30 cellular contexts compared by ENCODE assay signal in the genomic region with DNA sequence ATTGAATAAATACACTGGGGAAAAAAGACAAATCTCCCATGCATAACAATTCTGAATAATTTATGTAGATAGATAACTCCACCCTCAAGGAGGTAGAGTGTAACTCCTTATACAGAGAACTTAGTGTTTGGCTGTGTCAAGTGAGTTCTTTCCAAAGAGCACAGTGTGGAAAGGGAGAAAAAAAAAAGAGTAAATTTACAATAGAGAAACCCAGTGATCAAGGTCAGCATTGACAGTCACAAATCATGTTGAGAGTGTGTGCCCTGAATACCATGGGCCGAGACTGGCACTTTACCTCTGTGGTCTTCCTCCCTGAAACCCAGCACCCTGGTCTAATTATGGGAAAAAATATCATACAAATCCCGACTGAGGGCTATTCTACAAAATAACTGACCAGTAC.
"Had no signal": no experiment of that assay in that cellular context is flagged by ENCODE, and none has a peak within 500 bp of the region (broad histone marks: within the 10 kb centered on the region; RNA-seq: fewer than 3 reads in every experiment).

No MANE protein-coding gene starts in this region.

- H3K36me3 Mint-ChIP-seq: activated naive CD4-positive, alpha-beta T cell treated with anti-CD3 and anti-CD28 coated beads, Interleukin-2, amount 10 ng/mL, durations not matched to agents 7 days and 5 days had no signal

- H3K4me3 ChIP-seq: gastrocnemius medialis, skin epidermis, testis, transverse colon had no signal

- H3K36me3 ChIP-seq: brain microvascular endothelial cell, gastrocnemius medialis, transverse colon, WERI-Rb-1 had no signal

- H3K27ac ChIP-seq: brain microvascular endothelial cell, gastrocnemius medialis, neutrophil, skin epidermis, testis, transverse colon, WERI-Rb-1 had no signal

- H3K4me3 Mint-ChIP-seq: activated CD4-positive, alpha-beta memory T cell treated with anti-CD3 and anti-CD28 coated beads, Interleukin-2, amount 10 ng/mL, durations not matched to agents 7 days and 5 days; activated CD4-positive, alpha-beta T cell treated with anti-CD3 and anti-CD28 coated beads, Interleukin-2, amount 10 ng/mL, durations not matched to agents 24 days and 14 days; activated naive CD4-positive, alpha-beta T cell treated with anti-CD3 and anti-CD28 coated beads, Interleukin-2, amount 10 ng/mL, durations not matched to agents 7 days and 5 days; activated T-cell treated with anti-CD3 and anti-CD28 coated beads, Interleukin-2, amount 50 U/mL, for 24 hours; effector memory CD8-positive, alpha-beta T cell; nephron; T-helper 1 cell treated with Interleukin-12 subunit alpha and Interleukin-12 subunit beta and Interleukin-4 antibody, amounts not matched to agents 30 μg/mL and 1 μg/mL, for 36 hours had no signal

- H3K27ac Mint-ChIP-seq: activated CD4-positive, alpha-beta memory T cell treated with anti-CD3 and anti-CD28 coated beads, Interleukin-2, amount 10 ng/mL, durations not matched to agents 7 days and 5 days; activated CD4-positive, alpha-beta T cell treated with anti-CD3 and anti-CD28 coated beads, Interleukin-2, amount 10 ng/mL, durations not matched to agents 24 days and 14 days; activated naive CD4-positive, alpha-beta T cell treated with anti-CD3 and anti-CD28 coated beads, Interleukin-2, amount 10 ng/mL, durations not matched to agents 7 days and 5 days; effector memory CD8-positive, alpha-beta T cell; nephron; progenitor cell of endocrine pancreas; T-helper 1 cell treated with Interleukin-12 subunit alpha and Interleukin-12 subunit beta and Interleukin-4 antibody, amounts not matched to agents 30 μg/mL and 1 μg/mL, for 36 hours had no signal

- H3K4me1 Mint-ChIP-seq: nephron had no signal

- ATAC-seq: effector memory CD8-positive, alpha-beta T cell; gastrocnemius medialis; sciatic nerve had no signal

- H3K27me3 ChIP-seq: gastrocnemius medialis, neutrophil, testis, transverse colon had no signal

- H3K9me3 Mint-ChIP-seq: activated CD4-positive, alpha-beta memory T cell treated with anti-CD3 and anti-CD28 coated beads, Interleukin-2, amount 10 ng/mL, durations not matched to agents 7 days and 5 days; activated CD4-positive, alpha-beta T cell treated with anti-CD3 and anti-CD28 coated beads, Interleukin-2, amount 10 ng/mL, durations not matched to agents 24 days and 14 days; activated naive CD4-positive, alpha-beta T cell treated with anti-CD3 and anti-CD28 coated beads, Interleukin-2, amount 10 ng/mL, durations not matched to agents 7 days and 5 days; activated T-cell treated with anti-CD3 and anti-CD28 coated beads, Interleukin-2, amount 50 U/mL, for 24 hours; effector memory CD8-positive, alpha-beta T cell; nephron; T-helper 1 cell treated with Interleukin-12 subunit alpha and Interleukin-12 subunit beta and Interleukin-4 antibody, amounts not matched to agents 30 μg/mL and 1 μg/mL, for 36 hours had no signal

- H3K9me3 ChIP-seq: gastrocnemius medialis, neutrophil, testis, transverse colon had no signal

- H3K27me3 Mint-ChIP-seq: effector memory CD8-positive, alpha-beta T cell; progenitor cell of endocrine pancreas had no signal

- DNase-seq: activated CD4-positive, alpha-beta memory T cell treated with anti-CD3 and anti-CD28 coated beads, Interleukin-2, amount 10 ng/mL, durations not matched to agents 7 days and 5 days; activated CD4-positive, alpha-beta T cell treated with anti-CD3 and anti-CD28 coated beads, Interleukin-2, amount 10 ng/mL, durations not matched to agents 24 days and 14 days; activated CD4-positive, CD25-positive, alpha-beta regulatory T cell treated with anti-CD3 and anti-CD28 coated beads, Interleukin-2, amount 50 U/mL, for 72 hours; activated CD8-positive, alpha-beta memory T cell treated with anti-CD3 and anti-CD28 coated beads, Interleukin-2, amount 50 U/mL, for 48 hours; activated gamma-delta T cell; activated naive CD4-positive, alpha-beta T cell treated with anti-CD3 and anti-CD28 coated beads, Interleukin-2, amount 10 ng/mL, durations not matched to agents 7 days and 5 days; activated T-cell treated with anti-CD3 and anti-CD28 coated beads, Interleukin-2, amount 50 U/mL, for 24 hours; amniotic stem cell; brain microvascular endothelial cell; cortex of kidney; effector memory CD8-positive, alpha-beta T cell; erythroblast; gastrocnemius medialis; glutamatergic neuron; islet precursor cell; mesenchymal stem cell; stimulated activated CD4-positive, alpha-beta T cell treated with anti-CD3 and anti-CD28 coated beads, Interleukin-12 subunit alpha, Interleukin-12 subunit beta, amount 100 ng/mL, for 4 hours; stimulated activated CD4-positive, alpha-beta T cell treated with anti-CD3 and anti-CD28 coated beads, Interleukin-4, amount 100 ng/mL, for 4 hours; stimulated activated CD8-positive, alpha-beta memory T cell treated with anti-CD3 and anti-CD28 coated beads, Interleukin-4, amount 100 ng/mL, for 48 hours; stimulated activated naive CD4-positive, alpha-beta T cell treated with Interleukin-2 at 50 U/mL for 16 hours; T-helper 9 cell; testis; transverse colon; WERI-Rb-1 had no signal

- H3K4me1 ChIP-seq: testis had no signal
